9 cellular contexts compared by ENCODE assay signal in genomic region chr19:4062576-4063368, GRCh38. TPM values are rescaled to one million over a fixed set of nuclear protein-coding genes. Genes with fewer than 3 reads are reported as not detected.
DNase-seq lines count a peak whose midpoint lies in the region; ATAC-seq and TF ChIP-seq lines count a peak whose summit lies in the region.
"Had no signal": no experiment of that assay in that cellular context is flagged by ENCODE, and none has a peak within 500 bp of the region (broad histone marks: within the 10 kb centered on the region; RNA-seq: fewer than 3 reads in every experiment).

No MANE protein-coding gene starts in this region.

- TF ChIP-seq CTCF in right atrium auricular region (IDR thresholded peaks at IDR 0.05) = no peak

- H3K9me3 ChIP-seq in HAP-1 (no peaks in the 10 kb centered on the region), right atrium auricular region (no peaks in the 10 kb centered on the region)

- no peaks in the 10 kb centered on the region for H3K9me3 Mint-ChIP-seq in activated T-helper 1 cell treated with anti-CD3 and anti-CD28 coated beads, Interleukin-12 subunit alpha, Interleukin-12 subunit beta, Interleukin-2, Interleukin-4 antibody, amounts not matched to agents 30 ng/mL and 10 ng/mL and 1 ng/mL, durations not matched to agents 14 hours and 24 hours and 36 hours
- H3K9me3 Mint-ChIP-seq in stimulated activated effector memory CD8-positive, alpha-beta T cell treated with anti-CD3 and anti-CD28 coated beads, Interleukin-12 subunit alpha, Interleukin-12 subunit beta, amount 100 ng/mL, for 72 hours = no peaks in the 10 kb centered on the region

- DNase-seq in HAP-1 (ENCODE audit: low spot score in 2 of 2) (no peak), right atrium auricular region (ENCODE audit: low spot score) (no peak), NCI-H1417 (lab: John Stamatoyannopoulos, UW) (no peak)
- no peak for DNase-seq in activated T-helper 1 cell treated with anti-CD3 and anti-CD28 coated beads, Interleukin-12 subunit alpha, Interleukin-12 subunit beta, Interleukin-2, Interleukin-4 antibody, amounts not matched to agents 30 ng/mL and 10 ng/mL and 1 ng/mL, durations not matched to agents 14 hours and 24 hours and 36 hours (ENCODE audit: low spot score)
- DNase-seq in stimulated activated effector memory CD8-positive, alpha-beta T cell treated with anti-CD3 and anti-CD28 coated beads, Interleukin-12 subunit alpha, Interleukin-12 subunit beta, amount 100 ng/mL, for 72 hours (ENCODE audit: low spot score in 2 of 2) = no peak
- DNase-seq: KBM-7 had no signal

- no peak overlapping the region for H3K27ac Mint-ChIP-seq in activated T-helper 1 cell treated with anti-CD3 and anti-CD28 coated beads, Interleukin-12 subunit alpha, Interleukin-12 subunit beta, Interleukin-2, Interleukin-4 antibody, amounts not matched to agents 30 ng/mL and 10 ng/mL and 1 ng/mL, durations not matched to agents 14 hours and 24 hours and 36 hours
- H3K27ac Mint-ChIP-seq in stimulated activated effector memory CD8-positive, alpha-beta T cell treated with anti-CD3 and anti-CD28 coated beads, Interleukin-12 subunit alpha, Interleukin-12 subunit beta, amount 100 ng/mL, for 72 hours = peak overlapping the region; percentile 86

- H3K27me3 Mint-ChIP-seq in activated T-helper 1 cell treated with anti-CD3 and anti-CD28 coated beads, Interleukin-12 subunit alpha, Interleukin-12 subunit beta, Interleukin-2, Interleukin-4 antibody, amounts not matched to agents 30 ng/mL and 10 ng/mL and 1 ng/mL, durations not matched to agents 14 hours and 24 hours and 36 hours (ENCODE audit: insufficient read depth) = no peaks in the 10 kb centered on the region

- H3K4me1 ChIP-seq in HAP-1 (peaks cover 12% of the 10 kb centered on the region; the same call in 1 of the 2 replicates), right atrium auricular region (peaks cover 0 to 72% of the 10 kb centered on the region in 2 donors)

- intact Hi-C loops in activated T-helper 1 cell treated with anti-CD3 and anti-CD28 coated beads, Interleukin-12 subunit alpha, Interleukin-12 subunit beta, Interleukin-2, Interleukin-4 antibody, amounts not matched to agents 30 ng/mL and 10 ng/mL and 1 ng/mL, durations not matched to agents 14 hours and 24 hours and 36 hours (cut with micrococcal nuclease) = no loop called here

- H3K27me3 ChIP-seq in HAP-1 (ENCODE audit: low read depth) = no peaks in the 10 kb centered on the region
- no peaks in the 10 kb centered on the region for H3K27me3 ChIP-seq in right atrium auricular region

- peak overlapping the region; percentile 39 for H3K4me3 Mint-ChIP-seq in activated T-helper 1 cell treated with anti-CD3 and anti-CD28 coated beads, Interleukin-12 subunit alpha, Interleukin-12 subunit beta, Interleukin-2, Interleukin-4 antibody, amounts not matched to agents 30 ng/mL and 10 ng/mL and 1 ng/mL, durations not matched to agents 14 hours and 24 hours and 36 hours
- peak overlapping the region; percentile 89 for H3K4me3 Mint-ChIP-seq in stimulated activated effector memory CD8-positive, alpha-beta T cell treated with anti-CD3 and anti-CD28 coated beads, Interleukin-12 subunit alpha, Interleukin-12 subunit beta, amount 100 ng/mL, for 72 hours

- H3K4me3 ChIP-seq in HAP-1 (peak overlapping the region; percentile 77), right atrium auricular region (peak overlapping the region in 1 of 2 donors; percentile 84)

- ATAC-seq in stimulated activated effector memory CD8-positive, alpha-beta T cell treated with anti-CD3 and anti-CD28 coated beads, Interleukin-12 subunit alpha, Interleukin-12 subunit beta, amount 100 ng/mL, for 72 hours = no peak
- ATAC-seq in GM21515 (IDR thresholded peaks at IDR 0.05; ENCODE audit: unreplicated experiment) (no peak), HG02884 (IDR thresholded peaks at IDR 0.05; ENCODE audit: unreplicated experiment) (no peak), GM21381 (IDR thresholded peaks at IDR 0.05; ENCODE audit: unreplicated experiment) (no peak)

- H3K36me3 Mint-ChIP-seq in activated T-helper 1 cell treated with anti-CD3 and anti-CD28 coated beads, Interleukin-12 subunit alpha, Interleukin-12 subunit beta, Interleukin-2, Interleukin-4 antibody, amounts not matched to agents 30 ng/mL and 10 ng/mL and 1 ng/mL, durations not matched to agents 14 hours and 24 hours and 36 hours (ENCODE audit: low read depth) = peaks cover 4% of the 10 kb centered on the region
- peaks cover 58% of the 10 kb centered on the region for H3K36me3 Mint-ChIP-seq in stimulated activated effector memory CD8-positive, alpha-beta T cell treated with anti-CD3 and anti-CD28 coated beads, Interleukin-12 subunit alpha, Interleukin-12 subunit beta, amount 100 ng/mL, for 72 hours

- H3K36me3 ChIP-seq in HAP-1 (replicated peaks) (peaks cover 31% of the 10 kb centered on the region), right atrium auricular region (peaks cover 10% of the 10 kb centered on the region)

- peak overlapping the region; percentile 97 to 99 for H3K27ac ChIP-seq in right atrium auricular region

- H3K4me1 Mint-ChIP-seq in activated T-helper 1 cell treated with anti-CD3 and anti-CD28 coated beads, Interleukin-12 subunit alpha, Interleukin-12 subunit beta, Interleukin-2, Interleukin-4 antibody, amounts not matched to agents 30 ng/mL and 10 ng/mL and 1 ng/mL, durations not matched to agents 14 hours and 24 hours and 36 hours (ENCODE audit: low read depth) = no peaks in the 10 kb centered on the region
- peaks cover 39% of the 10 kb centered on the region for H3K4me1 Mint-ChIP-seq in stimulated activated effector memory CD8-positive, alpha-beta T cell treated with anti-CD3 and anti-CD28 coated beads, Interleukin-12 subunit alpha, Interleukin-12 subunit beta, amount 100 ng/mL, for 72 hours

- in situ Hi-C loops in HAP-1 (cut with MboI; ENCODE audit: low sequenced_read_pairs) = no loop called here

RNA-seq across cellular contexts. Expression of gene ZBTB7A, which starts 3.9 kb away (rescaled TPM):
- total RNA-seq in activated T-helper 1 cell treated with anti-CD3 and anti-CD28 coated beads, Interleukin-12 subunit alpha, Interleukin-12 subunit beta, Interleukin-2, Interleukin-4 antibody, amounts not matched to agents 30 ng/mL and 10 ng/mL and 1 ng/mL, durations not matched to agents 14 hours and 24 hours and 36 hours = 37.1 and 41.3 TPM in 2 replicates
- total RNA-seq in right atrium auricular region = 10 to 100 TPM; 33.8 to 50.0 TPM

RNA-seq across cellular contexts. Expression of gene PIAS4, which starts 55.2 kb away (rescaled TPM):
- 37.6 and 41.0 TPM in 2 replicates for total RNA-seq in activated T-helper 1 cell treated with anti-CD3 and anti-CD28 coated beads, Interleukin-12 subunit alpha, Interleukin-12 subunit beta, Interleukin-2, Interleukin-4 antibody, amounts not matched to agents 30 ng/mL and 10 ng/mL and 1 ng/mL, durations not matched to agents 14 hours and 24 hours and 36 hours
- 10 to 100 TPM; 10.9 to 11.4 TPM for total RNA-seq in right atrium auricular region
